In genomic region chr17:1713878-1714487, GRCh38 we compare ENCODE assay signal across 8 cellular contexts. TPM values are rescaled to one million over a fixed set of nuclear protein-coding genes. Genes with fewer than 3 reads are reported as not detected.
DNase-seq lines count a peak whose midpoint lies in the region; ATAC-seq and TF ChIP-seq lines count a peak whose summit lies in the region.

No MANE protein-coding gene starts in this region.

- peak overlapping the region; percentile 57 to 69 (median 66) for H3K4me3 Mint-ChIP-seq in immature natural killer cell

- peaks cover 35 to 48% of the 10 kb centered on the region in 2 donors for H3K4me1 Mint-ChIP-seq in immature natural killer cell

- H3K9me3 ChIP-seq in adipocyte (ENCODE audit: control insufficient read depth, low read length) (no peaks in the 10 kb centered on the region), stomach smooth muscle (ENCODE audit: control insufficient read depth in 2 of 2, low read length in 2 of 2) (no peaks in the 10 kb centered on the region)

- peak; percentile 91 for TF ChIP-seq CTCF in LNCaP clone FGC (IDR thresholded peaks at IDR 0.05; ENCODE audit: control insufficient read depth, extremely low read depth, insufficient read depth)

- H3K27ac ChIP-seq in stomach smooth muscle (ENCODE audit: low read length), result peak overlapping the region; percentile 98

- peak overlapping the region; percentile 79 for H3K4me3 ChIP-seq in LNCaP clone FGC (ENCODE audit: low read depth, low read length)
- H3K4me3 ChIP-seq in adipocyte (ENCODE audit: low read length), result peak overlapping the region; percentile 97
- peak overlapping the region; percentile 84 to 98 for H3K4me3 ChIP-seq in stomach smooth muscle (ENCODE audit: low read length in 2 of 2)

- H3K9ac ChIP-seq in adipocyte (ENCODE audit: low read length) (peak overlapping the region; percentile 99), stomach smooth muscle (ENCODE audit: low read length in 2 of 2) (peak overlapping the region; percentile 42 to 63)

- H3K27me3 ChIP-seq in adipocyte (replicated peaks; ENCODE audit: control insufficient read depth, insufficient read depth, low read length) (no peaks in the 10 kb centered on the region), stomach smooth muscle (ENCODE audit: control insufficient read depth in 1 of 2, insufficient read depth in 2 of 2, low read length in 2 of 2) (no peaks in the 10 kb centered on the region)

- H3K36me3 Mint-ChIP-seq in immature natural killer cell, result peaks cover 12 to 21% (median 16%) of the 10 kb centered on the region in 3 donors

- no peaks in the 10 kb centered on the region for H3K9me3 Mint-ChIP-seq in immature natural killer cell

- ATAC-seq in GM21737 (IDR thresholded peaks at IDR 0.05; ENCODE audit: unreplicated experiment) (no peak), GM21390 (IDR thresholded peaks at IDR 0.05; ENCODE audit: unreplicated experiment) (no peak)

- peaks cover 9 to 33% (median 22%) of the 10 kb centered on the region in 3 donors for H3K27me3 Mint-ChIP-seq in immature natural killer cell (ENCODE audit: low read depth in 3 of 3)

- H3K4me1 ChIP-seq in adipocyte (ENCODE audit: control insufficient read depth, insufficient read depth, low read length), result peaks cover 46% of the 10 kb centered on the region
- H3K4me1 ChIP-seq in stomach smooth muscle (ENCODE audit: control insufficient read depth, insufficient read depth, low read length), result peaks cover 63% of the 10 kb centered on the region

- DNase-seq in EL, result peak; percentile 64
- peak; percentile 43 for DNase-seq in LNCaP clone FGC (ENCODE audit: low read depth)
- DNase-seq in adipocyte (ENCODE audit: low read depth), result peak; percentile 49
- no peak for DNase-seq in immature natural killer cell
- DNase-seq in NK-92 treated with Interleukin-12 subunit alpha and Interleukin-12 subunit beta, amount 100 ng/mL, for 24 hours (lab: John Stamatoyannopoulos, UW), result no peak

- H3K36me3 ChIP-seq in adipocyte (ENCODE audit: control insufficient read depth, insufficient read depth, low read length, severe bottlenecking) (peaks cover 34% of the 10 kb centered on the region), stomach smooth muscle (ENCODE audit: control insufficient read depth in 2 of 2, insufficient read depth in 2 of 2, low read length in 2 of 2) (peaks cover 20 to 24% of the 10 kb centered on the region in 2 donors)

- H3K27ac Mint-ChIP-seq in immature natural killer cell, result peak overlapping the region in 2 of 6 donors; percentile 21 to 69

RNA-seq across cellular contexts. Expression of gene TLCD2, which starts 3.8 kb away (rescaled TPM):
- under 1 TPM in 1 of 3 donors, not detected in 2; 0.04 TPM for polyA plus RNA-seq in immature natural killer cell

RNA-seq across cellular contexts. Expression of gene WDR81, which starts 10.5 kb away (rescaled TPM):
- polyA plus RNA-seq in immature natural killer cell, result 10 to 100 TPM in 1 of 3 donors, 1 to 10 TPM in 2; 5.8 to 27.2 (median 6.4) TPM

RNA-seq across cellular contexts. Expression of gene SERPINF2, which starts 28.7 kb away (rescaled TPM):
- under 1 TPM in 1 of 3 donors, not detected in 2; 0.76 TPM for polyA plus RNA-seq in immature natural killer cell

RNA-seq across cellular contexts. Expression of gene PRPF8, which starts 29.3 kb away (rescaled TPM):
- 100 to 1,000 TPM in 1 of 3 donors, 10 to 100 TPM in 2; 57.0 to 198 (median 84.1) TPM for polyA plus RNA-seq in immature natural killer cell

RNA-seq across cellular contexts. Expression of gene SERPINF1, which starts 47.9 kb away (rescaled TPM):
- 1 to 10 TPM; 2.1 to 9.6 (median 3.3) TPM for polyA plus RNA-seq in immature natural killer cell

Comparison
In these comparisons a context has a peak if more than half of its experiments do, and no peak if none do; other contexts are left out.
1. DNase-seq: peak in EL (single experiment), LNCaP clone FGC (single experiment) and adipocyte (single experiment); none in immature natural killer cell (0 of 3) and NK-92 treated with Interleukin-12 subunit alpha and Interleukin-12 subunit beta, amount 100 ng/mL, for 24 hours (single experiment).
2. Peak in every context shown above with its lines, with median percentiles within 50 percentile points of each other: H3K4me3 ChIP-seq.